Comparison of ENCODE assay signal across 2 cellular contexts in the genomic region with DNA sequence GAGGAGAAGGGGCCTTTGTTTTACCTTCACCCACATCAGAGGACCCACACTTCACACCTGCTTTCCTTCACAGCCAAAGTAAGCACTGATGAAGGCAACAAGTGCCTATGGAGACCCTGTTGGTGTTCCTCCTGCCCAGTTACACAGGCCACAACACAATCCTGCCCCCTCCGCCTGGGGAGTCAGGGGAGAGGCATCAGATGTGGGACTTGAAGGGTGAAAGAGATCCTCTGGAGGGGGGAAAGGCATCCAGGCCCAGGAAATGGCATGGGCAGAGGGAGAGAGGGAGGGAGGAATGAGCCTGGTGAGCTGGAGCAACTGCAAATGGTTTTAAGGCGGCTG.
TF ChIP-seq lines count a peak whose summit lies in the region.

No MANE protein-coding gene starts in this region.

TF ChIP-seq in SK-N-SH treated with all-trans-retinoic acid at 6 μM for 48 hours, 23 proteins besides CTCF, POLR2A, EP300 and RAD21 (continued from another document):
- TF ChIP-seq, protein P1, sequence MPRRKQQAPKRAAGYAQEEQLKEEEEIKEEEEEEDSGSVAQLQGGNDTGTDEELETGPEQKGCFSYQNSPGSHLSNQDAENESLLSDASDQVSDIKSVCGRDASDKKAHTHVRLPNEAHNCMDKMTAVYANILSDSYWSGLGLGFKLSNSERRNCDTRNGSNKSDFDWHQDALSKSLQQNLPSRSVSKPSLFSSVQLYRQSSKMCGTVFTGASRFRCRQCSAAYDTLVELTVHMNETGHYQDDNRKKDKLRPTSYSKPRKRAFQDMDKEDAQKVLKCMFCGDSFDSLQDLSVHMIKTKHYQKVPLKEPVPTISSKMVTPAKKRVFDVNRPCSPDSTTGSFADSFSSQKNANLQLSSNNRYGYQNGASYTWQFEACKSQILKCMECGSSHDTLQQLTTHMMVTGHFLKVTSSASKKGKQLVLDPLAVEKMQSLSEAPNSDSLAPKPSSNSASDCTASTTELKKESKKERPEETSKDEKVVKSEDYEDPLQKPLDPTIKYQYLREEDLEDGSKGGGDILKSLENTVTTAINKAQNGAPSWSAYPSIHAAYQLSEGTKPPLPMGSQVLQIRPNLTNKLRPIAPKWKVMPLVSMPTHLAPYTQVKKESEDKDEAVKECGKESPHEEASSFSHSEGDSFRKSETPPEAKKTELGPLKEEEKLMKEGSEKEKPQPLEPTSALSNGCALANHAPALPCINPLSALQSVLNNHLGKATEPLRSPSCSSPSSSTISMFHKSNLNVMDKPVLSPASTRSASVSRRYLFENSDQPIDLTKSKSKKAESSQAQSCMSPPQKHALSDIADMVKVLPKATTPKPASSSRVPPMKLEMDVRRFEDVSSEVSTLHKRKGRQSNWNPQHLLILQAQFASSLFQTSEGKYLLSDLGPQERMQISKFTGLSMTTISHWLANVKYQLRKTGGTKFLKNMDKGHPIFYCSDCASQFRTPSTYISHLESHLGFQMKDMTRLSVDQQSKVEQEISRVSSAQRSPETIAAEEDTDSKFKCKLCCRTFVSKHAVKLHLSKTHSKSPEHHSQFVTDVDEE (CRISPR knock-in tag; IDR thresholded peaks at IDR 0.05) = no peak
- TF ChIP-seq BACH2 (CRISPR knock-in tag; IDR thresholded peaks at IDR 0.05; ENCODE audit: borderline replicate concordance) = no peak
- no peak for TF ChIP-seq CSDC2 (CRISPR knock-in tag; IDR thresholded peaks at IDR 0.05)
- TF ChIP-seq ZNF565 (CRISPR knock-in tag; conservative IDR thresholded peaks at IDR 0.05; ENCODE audit: low read depth) = no peak
- no peak for TF ChIP-seq PPARA (CRISPR knock-in tag; IDR thresholded peaks at IDR 0.05; ENCODE audit: borderline replicate concordance)
- no peak for TF ChIP-seq ARNTL (CRISPR knock-in tag; IDR thresholded peaks at IDR 0.05; ENCODE audit: borderline replicate concordance, low read depth)
- TF ChIP-seq ISL1 (CRISPR knock-in tag; IDR thresholded peaks at IDR 0.05) = no peak
- no peak for TF ChIP-seq TOX (CRISPR knock-in tag; IDR thresholded peaks at IDR 0.05; ENCODE audit: borderline replicate concordance)
- no peak for TF ChIP-seq RARB (CRISPR knock-in tag; IDR thresholded peaks at IDR 0.05)
- TF ChIP-seq OSR1 (CRISPR knock-in tag; IDR thresholded peaks at IDR 0.05) = no peak
- TF ChIP-seq, protein P2, sequence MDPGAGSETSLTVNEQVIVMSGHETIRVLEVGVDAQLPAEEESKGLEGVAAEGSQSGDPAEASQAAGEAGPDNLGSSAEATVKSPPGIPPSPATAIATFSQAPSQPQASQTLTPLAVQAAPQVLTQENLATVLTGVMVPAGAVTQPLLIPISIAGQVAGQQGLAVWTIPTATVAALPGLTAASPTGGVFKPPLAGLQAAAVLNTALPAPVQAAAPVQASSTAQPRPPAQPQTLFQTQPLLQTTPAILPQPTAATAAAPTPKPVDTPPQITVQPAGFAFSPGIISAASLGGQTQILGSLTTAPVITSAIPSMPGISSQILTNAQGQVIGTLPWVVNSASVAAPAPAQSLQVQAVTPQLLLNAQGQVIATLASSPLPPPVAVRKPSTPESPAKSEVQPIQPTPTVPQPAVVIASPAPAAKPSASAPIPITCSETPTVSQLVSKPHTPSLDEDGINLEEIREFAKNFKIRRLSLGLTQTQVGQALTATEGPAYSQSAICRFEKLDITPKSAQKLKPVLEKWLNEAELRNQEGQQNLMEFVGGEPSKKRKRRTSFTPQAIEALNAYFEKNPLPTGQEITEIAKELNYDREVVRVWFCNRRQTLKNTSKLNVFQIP (CRISPR knock-in tag; IDR thresholded peaks at IDR 0.05; ENCODE audit: borderline replicate concordance, low read depth) = no peak
TF ChIP-seq in SK-N-SH treated with all-trans-retinoic acid at 6 μM for 48 hours: peak in this region for 0.

TF ChIP-seq in SK-N-SH, 30 proteins besides CTCF, POLR2A, EP300 and RAD21 (continued from another document):
- TF ChIP-seq, protein P3, sequence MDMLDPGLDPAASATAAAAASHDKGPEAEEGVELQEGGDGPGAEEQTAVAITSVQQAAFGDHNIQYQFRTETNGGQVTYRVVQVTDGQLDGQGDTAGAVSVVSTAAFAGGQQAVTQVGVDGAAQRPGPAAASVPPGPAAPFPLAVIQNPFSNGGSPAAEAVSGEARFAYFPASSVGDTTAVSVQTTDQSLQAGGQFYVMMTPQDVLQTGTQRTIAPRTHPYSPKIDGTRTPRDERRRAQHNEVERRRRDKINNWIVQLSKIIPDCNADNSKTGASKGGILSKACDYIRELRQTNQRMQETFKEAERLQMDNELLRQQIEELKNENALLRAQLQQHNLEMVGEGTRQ (IDR thresholded peaks at IDR 0.05; ENCODE audit: borderline replicate concordance, low read depth, low read length) = no peak
- TF ChIP-seq, protein P4, sequence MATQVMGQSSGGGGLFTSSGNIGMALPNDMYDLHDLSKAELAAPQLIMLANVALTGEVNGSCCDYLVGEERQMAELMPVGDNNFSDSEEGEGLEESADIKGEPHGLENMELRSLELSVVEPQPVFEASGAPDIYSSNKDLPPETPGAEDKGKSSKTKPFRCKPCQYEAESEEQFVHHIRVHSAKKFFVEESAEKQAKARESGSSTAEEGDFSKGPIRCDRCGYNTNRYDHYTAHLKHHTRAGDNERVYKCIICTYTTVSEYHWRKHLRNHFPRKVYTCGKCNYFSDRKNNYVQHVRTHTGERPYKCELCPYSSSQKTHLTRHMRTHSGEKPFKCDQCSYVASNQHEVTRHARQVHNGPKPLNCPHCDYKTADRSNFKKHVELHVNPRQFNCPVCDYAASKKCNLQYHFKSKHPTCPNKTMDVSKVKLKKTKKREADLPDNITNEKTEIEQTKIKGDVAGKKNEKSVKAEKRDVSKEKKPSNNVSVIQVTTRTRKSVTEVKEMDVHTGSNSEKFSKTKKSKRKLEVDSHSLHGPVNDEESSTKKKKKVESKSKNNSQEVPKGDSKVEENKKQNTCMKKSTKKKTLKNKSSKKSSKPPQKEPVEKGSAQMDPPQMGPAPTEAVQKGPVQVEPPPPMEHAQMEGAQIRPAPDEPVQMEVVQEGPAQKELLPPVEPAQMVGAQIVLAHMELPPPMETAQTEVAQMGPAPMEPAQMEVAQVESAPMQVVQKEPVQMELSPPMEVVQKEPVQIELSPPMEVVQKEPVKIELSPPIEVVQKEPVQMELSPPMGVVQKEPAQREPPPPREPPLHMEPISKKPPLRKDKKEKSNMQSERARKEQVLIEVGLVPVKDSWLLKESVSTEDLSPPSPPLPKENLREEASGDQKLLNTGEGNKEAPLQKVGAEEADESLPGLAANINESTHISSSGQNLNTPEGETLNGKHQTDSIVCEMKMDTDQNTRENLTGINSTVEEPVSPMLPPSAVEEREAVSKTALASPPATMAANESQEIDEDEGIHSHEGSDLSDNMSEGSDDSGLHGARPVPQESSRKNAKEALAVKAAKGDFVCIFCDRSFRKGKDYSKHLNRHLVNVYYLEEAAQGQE (IDR thresholded peaks at IDR 0.05; ENCODE audit: low read depth, low read length) = no peak
TF ChIP-seq in SK-N-SH: peak in this region for 0.
